Comparison of ENCODE assay signal across 8 cellular contexts in the genomic region with DNA sequence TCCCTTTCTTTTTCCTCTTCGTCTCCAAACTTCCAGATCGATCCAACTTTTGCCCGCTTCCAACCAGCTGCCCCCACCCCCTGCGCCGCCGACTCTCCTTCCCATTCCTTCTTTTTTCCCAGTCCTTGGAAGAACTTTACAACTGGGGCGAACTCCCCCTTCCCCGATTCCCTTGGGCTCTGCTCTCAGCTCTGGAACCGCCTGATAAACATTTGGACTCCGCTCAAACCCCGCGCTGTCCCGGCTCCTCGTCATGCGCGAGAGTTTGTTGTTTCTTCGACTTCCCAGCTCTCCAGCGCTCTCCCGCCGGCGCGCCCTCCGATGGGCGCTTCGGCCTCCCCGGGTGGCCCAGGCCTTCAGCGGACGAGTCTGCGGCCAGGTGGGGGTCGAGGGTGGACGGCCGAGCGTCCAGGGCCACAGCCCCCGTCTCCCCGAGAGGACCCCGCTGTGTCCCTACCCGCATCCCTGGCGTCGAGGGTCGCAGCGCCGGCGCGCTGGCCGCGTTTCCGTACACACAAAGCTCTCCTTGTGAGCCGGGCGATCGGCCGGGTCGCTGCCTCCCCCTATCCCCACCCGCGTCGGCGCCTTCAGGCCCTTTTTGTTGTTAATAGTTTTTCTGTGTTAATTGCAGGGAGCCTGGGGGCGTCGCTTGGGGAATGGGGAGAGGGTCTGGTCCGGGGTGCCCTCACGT. TPM values are rescaled to one million over a fixed set of nuclear protein-coding genes. Genes with fewer than 3 reads are reported as not detected.
DNase-seq lines count a peak whose midpoint lies in the region; ATAC-seq lines count a peak whose summit lies in the region.

No MANE protein-coding gene starts in this region.

- no peaks in the 10 kb centered on the region for H3K9me3 Mint-ChIP-seq in T-cell
- no peaks in the 10 kb centered on the region for H3K9me3 Mint-ChIP-seq in naive thymus-derived CD8-positive, alpha-beta T cell

- CTCF ChIA-PET in T-cell (lab: Charles Lee): interaction anchor here (0.7 to 0.9 kb wide), 2 partner anchors 16 to 234 kb away, joined by 3 to 4 read pairs; no protein-coding TSS in a partner anchor

- ATAC-seq in T-cell (replicated peaks in 1 of 4) (peak; percentile 43 to 59 (median 58)), esophagus mucosa (peak; percentile 45), GM18873 (IDR thresholded peaks at IDR 0.05; ENCODE audit: low FRiP score, unreplicated experiment) (no peak), GM18511 (IDR thresholded peaks at IDR 0.05; ENCODE audit: unreplicated experiment) (no peak)
- peak; percentile 66 to 72 for ATAC-seq in naive thymus-derived CD8-positive, alpha-beta T cell

- H3K27ac Mint-ChIP-seq in T-cell: peak overlapping the region in 1 of 2 donors; percentile 39
- H3K27ac Mint-ChIP-seq in naive thymus-derived CD8-positive, alpha-beta T cell: peak overlapping the region; percentile 20 to 94 (median 88)

- peaks cover 5 to 14% (median 13%) of the 10 kb centered on the region in 3 donors for H3K4me1 Mint-ChIP-seq in T-cell
- H3K4me1 Mint-ChIP-seq in naive thymus-derived CD8-positive, alpha-beta T cell: peaks cover 8 to 41% (median 19%) of the 10 kb centered on the region in 4 donors

- peak; percentile 46 for DNase-seq in NCI-H748 (lab: John Stamatoyannopoulos, UW; ENCODE audit: unreplicated experiment)
- no peak for DNase-seq in NCI-H748 treated with DMSO at 0.1 percent for 48 hours (lab: John Stamatoyannopoulos, UW)
- DNase-seq in T-cell: peak in 2 of 34 experiments; percentile 8 to 13
- peak in 4 of 10 donors; percentile 16 to 37 (median 32) for DNase-seq in naive thymus-derived CD8-positive, alpha-beta T cell
- DNase-seq in RPMI8226: no peak

- POLR2A ChIA-PET in T-cell (lab: Charles Lee): interaction anchor here in 1 of 2 donors (0.7 kb wide), 1 partner anchor 1278 kb away, joined by 4 read pairs; a partner anchor contains a TSS
- POLR2A ChIA-PET in naive thymus-derived CD8-positive, alpha-beta T cell (lab: Charles Lee): interaction anchor here (0.6 to 2.6 kb wide), 6 partner anchors 8 to 88 kb away, joined by 3 to 10 read pairs (median 4); no protein-coding TSS in a partner anchor

- H3K36me3 Mint-ChIP-seq in T-cell: peaks cover 11% of the 10 kb centered on the region
- H3K36me3 Mint-ChIP-seq in naive thymus-derived CD8-positive, alpha-beta T cell: peaks cover 0 to 29% (median 1%) of the 10 kb centered on the region in 3 donors

- H3K27me3 Mint-ChIP-seq in T-cell: peaks cover 13 to 31% of the 10 kb centered on the region in 2 donors
- H3K27me3 Mint-ChIP-seq in naive thymus-derived CD8-positive, alpha-beta T cell: peaks cover 0 to 32% (median 8%) of the 10 kb centered on the region in 5 donors

- H3K4me3 Mint-ChIP-seq in T-cell: peak overlapping the region; percentile 81 to 90 (median 87)
- peak overlapping the region; percentile 86 to 98 (median 92) for H3K4me3 Mint-ChIP-seq in naive thymus-derived CD8-positive, alpha-beta T cell

RNA-seq across cellular contexts. Expression of a gene that starts 0.8 kb away (rescaled TPM):
- total RNA-seq in T-cell (1 to 10 TPM; 1.9 to 3.7 (median 2.3) TPM), esophagus mucosa (109 TPM)
- total RNA-seq in naive thymus-derived CD8-positive, alpha-beta T cell: 1 to 10 TPM; 2.5 to 3.3 TPM
- not detected for polyA plus RNA-seq in naive thymus-derived CD8-positive, alpha-beta T cell

RNA-seq across cellular contexts. Expression of a gene that starts 7.5 kb away (rescaled TPM):
- total RNA-seq in T-cell: 10 to 100 TPM; 36.5 to 70.1 (median 62.2) TPM
- 103 TPM for total RNA-seq in esophagus mucosa
- total RNA-seq in naive thymus-derived CD8-positive, alpha-beta T cell: 10 to 100 TPM; 69.9 to 75.3 TPM
- 100 to 1,000 TPM; 120 to 155 (median 148) TPM for polyA plus RNA-seq in naive thymus-derived CD8-positive, alpha-beta T cell

RNA-seq across cellular contexts. Expression of a gene that starts 22.0 kb away (rescaled TPM):
- 1 to 10 TPM in 2 of 5 donors, under 1 TPM in 2, not detected in 1; 0.75 to 1.8 (median 0.98) TPM for total RNA-seq in T-cell
- total RNA-seq in esophagus mucosa: 1.4 TPM
- total RNA-seq in naive thymus-derived CD8-positive, alpha-beta T cell: 1 to 10 TPM; 2.6 to 3.5 TPM
- polyA plus RNA-seq in naive thymus-derived CD8-positive, alpha-beta T cell: under 1 TPM; 0.13 to 0.46 (median 0.26) TPM

RNA-seq across cellular contexts. Expression of a gene that starts 34.3 kb away (rescaled TPM):
- total RNA-seq in T-cell: 100 to 1,000 TPM in 1 of 5 donors, 10 to 100 TPM in 4; 67.0 to 103 (median 89.9) TPM
- 173 TPM for total RNA-seq in esophagus mucosa
- 10 to 100 TPM; 70.5 to 72.6 TPM for total RNA-seq in naive thymus-derived CD8-positive, alpha-beta T cell
- 10 to 100 TPM; 49.4 to 67.5 (median 52.2) TPM for polyA plus RNA-seq in naive thymus-derived CD8-positive, alpha-beta T cell

RNA-seq across cellular contexts. Expression of a gene that starts 45.8 kb away (rescaled TPM):
- total RNA-seq in T-cell (10 to 100 TPM in 1 of 5 donors, 1 to 10 TPM in 4; 4.1 to 10.6 (median 6.2) TPM), esophagus mucosa (0.32 TPM)
- 1 to 10 TPM; 4.8 to 5.7 TPM for total RNA-seq in naive thymus-derived CD8-positive, alpha-beta T cell
- polyA plus RNA-seq in naive thymus-derived CD8-positive, alpha-beta T cell: under 1 TPM; 0.15 to 0.72 (median 0.29) TPM

Comparison
In these comparisons a context has a peak if more than half of its experiments do, and no peak if none do; other contexts are left out.
1. ATAC-seq: peak in T-cell (4 of 4), esophagus mucosa (single experiment) and naive thymus-derived CD8-positive, alpha-beta T cell (2 of 2); none in GM18873 (single experiment) and GM18511 (single experiment).
2. RNA of a gene that starts 0.8 kb away (total RNA-seq): 109 TPM in esophagus mucosa (single experiment); 2.5 to 3.3 TPM in naive thymus-derived CD8-positive, alpha-beta T cell and 1.9 to 3.7 TPM in T-cell; every median in the first group is over 10 times any median in the second.